ENCODE assay signal across 8 cellular contexts in the genomic region with DNA sequence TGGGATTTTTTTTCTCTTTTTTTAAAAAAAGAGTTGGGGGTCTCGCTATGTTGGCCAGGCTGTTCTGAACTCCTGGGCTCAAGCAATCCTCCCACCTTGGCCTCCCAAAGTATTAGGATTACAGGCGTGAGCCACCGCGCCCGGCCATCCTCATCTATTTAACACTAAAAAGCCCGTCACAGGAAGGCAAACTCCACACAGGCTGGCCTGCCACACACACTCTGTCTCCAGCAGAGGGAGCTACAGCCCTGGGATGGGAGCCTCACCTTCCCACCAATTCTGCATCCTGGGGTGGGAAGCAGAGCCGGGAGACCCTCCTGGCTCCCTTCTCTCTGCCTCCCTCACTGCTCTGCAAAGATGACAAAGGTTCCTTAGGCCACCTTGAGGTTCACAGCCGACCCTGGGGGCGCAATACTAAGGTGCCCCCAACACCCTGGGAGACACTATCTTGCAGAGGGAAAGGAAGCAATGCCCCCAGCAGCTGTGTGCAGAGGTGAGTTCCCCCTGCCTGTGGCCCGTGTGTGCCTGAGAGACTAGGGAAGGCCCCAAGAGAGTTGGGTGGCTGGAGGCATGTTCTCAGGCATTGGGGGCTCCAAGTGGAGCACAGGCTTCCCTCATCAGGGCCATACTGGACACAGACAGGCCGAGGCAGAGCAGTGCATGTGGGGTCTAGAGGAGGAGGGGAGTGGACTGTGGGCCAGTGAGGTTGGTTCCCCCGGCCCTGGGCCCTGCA. TPM values are rescaled to one million over a fixed set of nuclear protein-coding genes. Genes with fewer than 3 reads are reported as not detected.
DNase-seq lines count a peak whose midpoint lies in the region; ATAC-seq, FAIRE-seq and TF ChIP-seq lines count a peak whose summit lies in the region.

No MANE protein-coding gene starts in this region.

- intact Hi-C loops in right cardiac atrium (cut with DNase I): loop anchor here in 2 of 4 donors (5.0 to 10.0 kb wide), 2 partner anchors 36 to 274 kb away; a partner anchor contains a TSS
- intact Hi-C loops in K562 (cut with micrococcal nuclease): no loop called here
- intact Hi-C loops in thyroid gland (cut with DNase I): no loop called here
- intact Hi-C loops in sciatic nerve (cut with DNase I): no loop called here

- peak; percentile 54 to 76 for TF ChIP-seq RAD21 in K562 (CRISPR knock-in tag; conservative IDR thresholded peaks at IDR 0.05 in 1 of 2, IDR thresholded peaks at IDR 0.05 in 1 of 2)

- POLR2A ChIA-PET in K562 (lab: Yijun Ruan, JAX): interaction anchor here (0.5 to 3.7 kb wide), 5 partner anchors 8 to 29 kb away, joined by 3 to 15 read pairs (median 3); a partner anchor contains a TSS

- TF ChIP-seq EP300 in K562 (IDR thresholded peaks at IDR 0.05; ENCODE audit: low read length): no peak

- H3K9me1 ChIP-seq in K562 (ENCODE audit: control insufficient read depth, insufficient read depth, low read length): no peaks in the 10 kb centered on the region

- ATAC-seq in right cardiac atrium (no peak), K562 (peak; percentile 91), left lobe of liver (peak; percentile 53), sciatic nerve (no peak), GM18498 (IDR thresholded peaks at IDR 0.05; ENCODE audit: unreplicated experiment) (no peak)

- peak overlapping the region in 1 of 2 experiments; percentile 26; a peak in 1 of 4 replicates for H3K9ac ChIP-seq in K562 (ENCODE audit: insufficient read depth in 1 of 2, low read depth in 2 of 2, low read length in 2 of 2)

- H3K4me2 ChIP-seq in K562 (ENCODE audit: insufficient read depth, low read length): no peak overlapping the region

- H3K9me3 ChIP-seq in right atrium auricular region (no peaks in the 10 kb centered on the region), right cardiac atrium (ENCODE audit: control insufficient read depth, low read length) (no peaks in the 10 kb centered on the region), K562 (replicated peaks; ENCODE audit: control insufficient read depth, insufficient read depth, low read depth, low read length) (no peaks in the 10 kb centered on the region), thyroid gland (no peaks in the 10 kb centered on the region)

- peak overlapping the region in 1 of 2 donors; percentile 9 for H3K27ac ChIP-seq in right atrium auricular region
- H3K27ac ChIP-seq in right cardiac atrium (ENCODE audit: low read length): no peak overlapping the region
- H3K27ac ChIP-seq in K562 (ENCODE audit: extremely low read depth, low read depth, low read length): no peak overlapping the region
- H3K27ac ChIP-seq in thyroid gland: no peak overlapping the region

- H2AFZ ChIP-seq in K562 (ENCODE audit: low read depth, low read length): no peak overlapping the region

- H4K20me1 ChIP-seq in K562 (replicated peaks; ENCODE audit: control insufficient read depth, insufficient read depth, low read length): no peaks in the 10 kb centered on the region; the same call in none of the 2 replicates

- no TSS peak for BruUV-seq in K562 (replicated peaks; lab: Mats Ljungman, UMichigan)

- WGBS in right cardiac atrium: 70% methylated on average over 12 of the region's 12 CpGs
- WGBS in K562 (ENCODE audit: insufficient coverage, low coverage, missing lambda C conversion rate): 71% methylated on average over 9 of the region's 12 CpGs
- 74 to 76% methylated on average over 9 to 12 of the region's 12 CpGs for WGBS in thyroid gland, 2 donors

- H3K4me3 ChIP-seq in right atrium auricular region (no peak overlapping the region), right cardiac atrium (ENCODE audit: low read length) (no peak overlapping the region), K562 (no peak overlapping the region), thyroid gland (replicated peaks in 1 of 3) (no peak overlapping the region)

- no peaks in the 10 kb centered on the region for H3K27me3 ChIP-seq in right atrium auricular region
- no peaks in the 10 kb centered on the region for H3K27me3 ChIP-seq in right cardiac atrium (ENCODE audit: control insufficient read depth, insufficient read depth)
- H3K27me3 ChIP-seq in K562 (ENCODE audit: control insufficient read depth in 2 of 2, insufficient read depth in 2 of 2, low read length in 2 of 2): no peaks in the 10 kb centered on the region
- no peaks in the 10 kb centered on the region for H3K27me3 ChIP-seq in thyroid gland

- peaks cover 0 to 19% of the 10 kb centered on the region in 2 donors for H3K4me1 ChIP-seq in right atrium auricular region
- no peaks in the 10 kb centered on the region for H3K4me1 ChIP-seq in right cardiac atrium (ENCODE audit: control insufficient read depth, insufficient read depth, low read length)
- H3K4me1 ChIP-seq in K562 (replicated peaks in 1 of 2; ENCODE audit: control insufficient read depth in 2 of 2, insufficient read depth in 2 of 2, low read length in 2 of 2): peaks cover 0 to 4% of the 10 kb centered on the region in 2 experiments; a peak in 2 of 5 replicates
- peaks cover 0 to 4% of the 10 kb centered on the region in 2 donors for H3K4me1 ChIP-seq in thyroid gland

- in situ Hi-C loops in K562 (cut with MboI): no loop called here

- CTCF ChIA-PET in K562 (lab: Yijun Ruan, JAX; ENCODE audit: low intra/inter-chr PET ratio): interaction anchor here (0.8 to 2.8 kb wide), 3 partner anchors 26 to 282 kb away, joined by 5 to 12 read pairs (median 5); no protein-coding TSS in a partner anchor

- TF ChIP-seq POLR2A in K562 (conservative IDR thresholded peaks at IDR 0.05) (0 out of 2 replicates have a peak, but pooled peaks have one; percentile 24), thyroid gland (IDR thresholded peaks at IDR 0.05) (no peak)

- H3K79me2 ChIP-seq in K562 (ENCODE audit: control insufficient read depth, insufficient read depth, low read length): peaks cover 4% of the 10 kb centered on the region; the same call in 2 of the 3 replicates

- H3K36me3 ChIP-seq in right atrium auricular region (peaks cover 29% of the 10 kb centered on the region), K562 (ENCODE audit: control insufficient read depth, insufficient read depth, low read length) (peaks cover 88% of the 10 kb centered on the region; the same call in 2 of the 3 replicates), thyroid gland (peaks cover 28 to 41% of the 10 kb centered on the region in 2 donors)

- FAIRE-seq in K562 (lab: Jason Lieb, UNC): peak; percentile 70

- peak; percentile 48 to 83 for TF ChIP-seq CTCF in right atrium auricular region (IDR thresholded peaks at IDR 0.05)
- TF ChIP-seq CTCF in K562 (IDR thresholded peaks at IDR 0.05 in 2 of 3, conservative IDR thresholded peaks at IDR 0.05 in 1 of 3; ENCODE audit: insufficient read depth in 2 of 3, low read depth in 1 of 3, low read length in 3 of 3): peak; percentile 71 to 81 (median 78)
- TF ChIP-seq CTCF in thyroid gland (IDR thresholded peaks at IDR 0.05): peak in 5 of 6 experiments; percentile 23 to 79 (median 48)

- DNase-seq in right atrium auricular region (ENCODE audit: low spot score) (no peak), right cardiac atrium (no peak), NCI-H1694 (lab: John Stamatoyannopoulos, UW) (peak; percentile 41), K562 (ENCODE audit: extremely low read depth in 1 of 4, low spot score in 3 of 4) (peak; percentile 54 to 64 (median 58)), left lobe of liver (ENCODE audit: low spot score) (no peak), thyroid gland (peak; percentile 17 to 32), sciatic nerve (ENCODE audit: low spot score) (no peak)

RNA-seq across cellular contexts. Expression of a gene that starts 27.4 kb away (rescaled TPM):
- total RNA-seq in right atrium auricular region (10 to 100 TPM; 49.1 to 64.1 TPM), right cardiac atrium (10 to 100 TPM; 51.1 to 88.9 (median 64.0) TPM), K562 (2014; rRNA removed) (211 and 231 TPM in 2 replicates), K562 (2014; rRNA removed; fragmentation: Illumina TruSeq; extraction: Trizol) (64.1 and 73.9 TPM in 2 replicates), K562 (2015; rRNA removed; fragmentation: Illumina TruSeq; extraction: Trizol) (104 and 115 TPM in 2 replicates), K562 (2021) (182 and 186 TPM in 2 replicates), left lobe of liver (33.5 TPM), thyroid gland (10 to 100 TPM; 47.4 to 85.6 (median 56.6) TPM), sciatic nerve (49.6 TPM)
- polyA plus RNA-seq in right cardiac atrium (64.6 TPM), K562 (2011; rRNA removed) (60.1 and 74.4 TPM in 2 replicates), K562 (2014; fragmentation: Illumina TruSeq; extraction: Trizol) (89.3 and 92.8 TPM in 2 replicates), K562 (2014; fragmentation: Nextera tagmentation; extraction: Ambion mirVana) (10 to 100 TPM; 10.3 to 19.6 TPM), K562 (2014; rRNA removed) (205 and 224 TPM in 2 replicates)
- total RNA-seq in K562 (2011; cell fraction: chromatin; rRNA removed; ENCODE audit: low replicate concordance): 230 and 405 TPM in 2 replicates
- 274 and 281 TPM in 2 replicates for total RNA-seq in K562 (2011; cell fraction: nucleolus; rRNA removed)
- total RNA-seq in K562 (2011; cell fraction: nucleoplasm; rRNA removed): 181 and 216 TPM in 2 replicates
- 89.7 and 229 TPM in 2 replicates for polyA plus RNA-seq in K562 (2011; cell fraction: cytosol; rRNA removed)
- 223 and 257 TPM in 2 replicates for polyA plus RNA-seq in K562 (2011; cell fraction: nucleus; rRNA removed)
- 101 and 142 TPM in 2 replicates for polyA plus RNA-seq in K562 (2012)
- 40.4 and 48.9 TPM in 2 replicates for polyA minus RNA-seq in K562 (2011; rRNA and poly(A)+ RNA removed)
- polyA minus RNA-seq in K562 (2011; cell fraction: cytosol; rRNA and poly(A)+ RNA removed): 59.1 and 73.7 TPM in 2 replicates
- 44.6 and 66.1 TPM in 2 replicates for polyA minus RNA-seq in K562 (2011; cell fraction: nucleus; rRNA and poly(A)+ RNA removed)

RNA-seq across cellular contexts. Expression of a gene that starts 34.6 kb away (rescaled TPM):
- total RNA-seq in right atrium auricular region (10 to 100 TPM; 31.0 to 37.4 TPM), right cardiac atrium (10 to 100 TPM; 55.4 to 67.5 (median 64.6) TPM), K562 (2014; rRNA removed) (56.5 and 66.5 TPM in 2 replicates), K562 (2014; rRNA removed; fragmentation: Illumina TruSeq; extraction: Trizol) (69.8 and 72.7 TPM in 2 replicates), K562 (2015; rRNA removed; fragmentation: Illumina TruSeq; extraction: Trizol) (80.1 and 83.1 TPM in 2 replicates), K562 (2021) (172 and 176 TPM in 2 replicates), left lobe of liver (28.6 TPM), thyroid gland (10 to 100 TPM; 24.2 to 46.7 (median 42.4) TPM), sciatic nerve (49.7 TPM)
- polyA plus RNA-seq in right cardiac atrium (28.4 TPM), K562 (2011; rRNA removed) (46.9 and 69.2 TPM in 2 replicates), K562 (2014; fragmentation: Illumina TruSeq; extraction: Trizol) (149 and 156 TPM in 2 replicates), K562 (2014; fragmentation: Nextera tagmentation; extraction: Ambion mirVana) (1 to 10 TPM; 4.3 to 6.9 TPM), K562 (2014; rRNA removed) (63.7 and 78.3 TPM in 2 replicates)
- total RNA-seq in K562 (2011; cell fraction: chromatin; rRNA removed; ENCODE audit: low replicate concordance): 48.2 and 63.0 TPM in 2 replicates
- total RNA-seq in K562 (2011; cell fraction: nucleolus; rRNA removed): 28.7 and 31.5 TPM in 2 replicates
- 37.9 and 41.0 TPM in 2 replicates for total RNA-seq in K562 (2011; cell fraction: nucleoplasm; rRNA removed)
- 72.8 and 84.8 TPM in 2 replicates for polyA plus RNA-seq in K562 (2011; cell fraction: cytosol; rRNA removed)
- 34.4 and 37.5 TPM in 2 replicates for polyA plus RNA-seq in K562 (2011; cell fraction: nucleus; rRNA removed)
- polyA plus RNA-seq in K562 (2012): 77.5 and 90.3 TPM in 2 replicates
- 45.5 and 80.2 TPM in 2 replicates for polyA minus RNA-seq in K562 (2011; rRNA and poly(A)+ RNA removed)
- 74.4 and 81.5 TPM in 2 replicates for polyA minus RNA-seq in K562 (2011; cell fraction: cytosol; rRNA and poly(A)+ RNA removed)
- polyA minus RNA-seq in K562 (2011; cell fraction: nucleus; rRNA and poly(A)+ RNA removed): 5.4 and 7.9 TPM in 2 replicates

RNA-seq across cellular contexts. Expression of a gene that starts 44.9 kb away (rescaled TPM):
- total RNA-seq in right atrium auricular region (1 to 10 TPM; 1.7 to 4.2 TPM), right cardiac atrium (under 1 TPM in 2 of 4 donors, not detected in 2; 0.24 to 0.34 TPM), K562 (2014; rRNA removed) (7.4 and 10.9 TPM in 2 replicates), K562 (2014; rRNA removed; fragmentation: Illumina TruSeq; extraction: Trizol) (0.15 and 0.19 TPM in 2 replicates), K562 (2015; rRNA removed; fragmentation: Illumina TruSeq; extraction: Trizol) (1.8 and 2.3 TPM in 2 replicates), K562 (2021) (37.4 and 38.9 TPM in 2 replicates), left lobe of liver (not detected), thyroid gland (1 to 10 TPM; 1.4 to 3.0 (median 2.0) TPM), sciatic nerve (1.5 TPM)
- polyA plus RNA-seq in right cardiac atrium (0.16 TPM), K562 (2011; rRNA removed) (1.3 and 1.4 TPM in 2 replicates), K562 (2014; fragmentation: Illumina TruSeq; extraction: Trizol) (1.5 and 4.9 TPM in 2 replicates), K562 (2014; fragmentation: Nextera tagmentation; extraction: Ambion mirVana) (not detected), K562 (2014; rRNA removed) (9.2 and 14.5 TPM in 2 replicates)
- total RNA-seq in K562 (2011; cell fraction: chromatin; rRNA removed; ENCODE audit: low replicate concordance): 0.67 and 3.5 TPM in 2 replicates
- total RNA-seq in K562 (2011; cell fraction: nucleolus; rRNA removed): 6.2 and 8.0 TPM in 2 replicates
- total RNA-seq in K562 (2011; cell fraction: nucleoplasm; rRNA removed): 2.6 and 3.4 TPM in 2 replicates
- 6.3 and 53.8 TPM in 2 replicates for polyA plus RNA-seq in K562 (2011; cell fraction: cytosol; rRNA removed)
- polyA plus RNA-seq in K562 (2011; cell fraction: nucleus; rRNA removed): 3.6 and 12.2 TPM in 2 replicates
- polyA plus RNA-seq in K562 (2012): 4.8 and 15.6 TPM in 2 replicates
- 0.14 TPM in 1 of 2 replicates, not detected in the other for polyA minus RNA-seq in K562 (2011; rRNA and poly(A)+ RNA removed)
- 15.8 and 19.9 TPM in 2 replicates for polyA minus RNA-seq in K562 (2011; cell fraction: cytosol; rRNA and poly(A)+ RNA removed)
- polyA minus RNA-seq in K562 (2011; cell fraction: nucleus; rRNA and poly(A)+ RNA removed): 2.3 and 2.7 TPM in 2 replicates

RNA-seq across cellular contexts. Expression of a gene that starts 50.7 kb away (rescaled TPM):
- total RNA-seq in right atrium auricular region (10 to 100 TPM; 14.1 to 16.5 TPM), right cardiac atrium (10 to 100 TPM in 3 of 4 donors, 1 to 10 TPM in 1; 9.6 to 14.4 (median 11.0) TPM), K562 (2014; rRNA removed) (30.3 and 42.7 TPM in 2 replicates), K562 (2014; rRNA removed; fragmentation: Illumina TruSeq; extraction: Trizol) (4.1 and 4.2 TPM in 2 replicates), K562 (2015; rRNA removed; fragmentation: Illumina TruSeq; extraction: Trizol) (15.3 and 15.9 TPM in 2 replicates), K562 (2021) (37.1 and 45.1 TPM in 2 replicates), left lobe of liver (4.1 TPM), thyroid gland (10 to 100 TPM in 2 of 4 donors, 1 to 10 TPM in 2; 9.3 to 14.0 (median 11.5) TPM), sciatic nerve (14.9 TPM)
- polyA plus RNA-seq in right cardiac atrium (12.2 TPM), K562 (2011; rRNA removed) (10.9 and 20.1 TPM in 2 replicates), K562 (2014; fragmentation: Illumina TruSeq; extraction: Trizol) (18.2 and 39.9 TPM in 2 replicates), K562 (2014; fragmentation: Nextera tagmentation; extraction: Ambion mirVana) (1 to 10 TPM in 1 of 2 experiments, under 1 TPM in 1; 0.59 to 1.4 TPM), K562 (2014; rRNA removed) (32.0 and 34.4 TPM in 2 replicates)
- 4.4 and 13.6 TPM in 2 replicates for total RNA-seq in K562 (2011; cell fraction: chromatin; rRNA removed; ENCODE audit: low replicate concordance)
- 10.9 and 14.3 TPM in 2 replicates for total RNA-seq in K562 (2011; cell fraction: nucleolus; rRNA removed)
- 9.5 and 10.0 TPM in 2 replicates for total RNA-seq in K562 (2011; cell fraction: nucleoplasm; rRNA removed)
- 18.7 and 40.5 TPM in 2 replicates for polyA plus RNA-seq in K562 (2011; cell fraction: cytosol; rRNA removed)
- polyA plus RNA-seq in K562 (2011; cell fraction: nucleus; rRNA removed): 18.7 and 32.8 TPM in 2 replicates
- polyA plus RNA-seq in K562 (2012): 30.8 and 37.6 TPM in 2 replicates
- polyA minus RNA-seq in K562 (2011; rRNA and poly(A)+ RNA removed): 4.3 and 4.8 TPM in 2 replicates
- 14.0 and 17.1 TPM in 2 replicates for polyA minus RNA-seq in K562 (2011; cell fraction: cytosol; rRNA and poly(A)+ RNA removed)
- polyA minus RNA-seq in K562 (2011; cell fraction: nucleus; rRNA and poly(A)+ RNA removed): 9.7 and 13.1 TPM in 2 replicates

RNA-seq across cellular contexts. Expression of a gene that starts 56.3 kb away (rescaled TPM):
- total RNA-seq in right atrium auricular region: 10 to 100 TPM; 22.1 to 26.7 TPM
- 10 to 100 TPM in 3 of 4 donors, 1 to 10 TPM in 1; 8.0 to 17.6 (median 14.5) TPM for total RNA-seq in right cardiac atrium
- 2.4 TPM for polyA plus RNA-seq in right cardiac atrium
- total RNA-seq in K562 (2011; cell fraction: chromatin; rRNA removed; ENCODE audit: low replicate concordance): 0.69 TPM in 1 of 2 replicates, not detected in the other
- 0.33 TPM in 1 of 2 replicates, not detected in the other for total RNA-seq in K562 (2011; cell fraction: nucleolus; rRNA removed)
- not detected in 2 replicates for total RNA-seq in K562 (2011; cell fraction: nucleoplasm; rRNA removed)
- total RNA-seq in K562 (2014; rRNA removed): not detected in 2 replicates
- not detected in 2 replicates for total RNA-seq in K562 (2014; rRNA removed; fragmentation: Illumina TruSeq; extraction: Trizol)
- not detected in 2 replicates for total RNA-seq in K562 (2015; rRNA removed; fragmentation: Illumina TruSeq; extraction: Trizol)
- total RNA-seq in K562 (2021): 0.18 TPM in 1 of 2 replicates, not detected in the other
- polyA plus RNA-seq in K562 (2011; rRNA removed): 0.08 TPM in 1 of 2 replicates, not detected in the other
- 0.09 TPM in 2 replicates for polyA plus RNA-seq in K562 (2011; cell fraction: cytosol; rRNA removed)
- 0.15 and 0.58 TPM in 2 replicates for polyA plus RNA-seq in K562 (2011; cell fraction: nucleus; rRNA removed)
- 0.26 and 0.28 TPM in 2 replicates for polyA plus RNA-seq in K562 (2012)
- polyA plus RNA-seq in K562 (2014; fragmentation: Illumina TruSeq; extraction: Trizol): not detected in 2 replicates
- polyA plus RNA-seq in K562 (2014; fragmentation: Nextera tagmentation; extraction: Ambion mirVana): not detected
- not detected in 2 replicates for polyA plus RNA-seq in K562 (2014; rRNA removed)
- not detected in 2 replicates for polyA minus RNA-seq in K562 (2011; rRNA and poly(A)+ RNA removed)
- polyA minus RNA-seq in K562 (2011; cell fraction: cytosol; rRNA and poly(A)+ RNA removed): not detected in 2 replicates
- not detected in 2 replicates for polyA minus RNA-seq in K562 (2011; cell fraction: nucleus; rRNA and poly(A)+ RNA removed)
- total RNA-seq in left lobe of liver: 3.4 TPM
- not detected for total RNA-seq in thyroid gland
- not detected for total RNA-seq in sciatic nerve

Comparison
In these comparisons a context has a peak if more than half of its experiments do, and no peak if none do; other contexts are left out.
1. DNase-seq: peak in NCI-H1694 (single experiment), K562 (4 of 4) and thyroid gland (2 of 2); none in right atrium auricular region (single experiment), right cardiac atrium (0 of 3), left lobe of liver (single experiment) and sciatic nerve (single experiment).
2. ATAC-seq: peak in K562 (single experiment) and left lobe of liver (single experiment); none in right cardiac atrium (0 of 2), sciatic nerve (single experiment) and GM18498 (single experiment).
3. Peak in every context shown above with its lines, with median percentiles within 50 percentile points of each other: CTCF ChIP-seq.